In genomic region chr6:21909321-21909720, GRCh38 we compare ENCODE assay signal across 26 cellular contexts.
DNase-seq lines count a peak whose midpoint lies in the region; ATAC-seq and TF ChIP-seq lines count a peak whose summit lies in the region.
"Had no signal": no experiment of that assay in that cellular context is flagged by ENCODE, and none has a peak within 500 bp of the region (broad histone marks: within the 10 kb centered on the region; RNA-seq: fewer than 3 reads in every experiment).

No MANE protein-coding gene starts in this region.

- CTCF ChIA-PET in naive thymus-derived CD4-positive, alpha-beta T cell (lab: Charles Lee): no interaction called here

- peaks cover 2% of the 10 kb centered on the region; the same call in 1 of the 2 replicates for H3K79me2 ChIP-seq in H9 (ENCODE audit: insufficient read depth, low read length)

- H3K23me2 ChIP-seq in H9 (ENCODE audit: insufficient read length, low read depth, low read length, poor library complexity, severe bottlenecking): no peaks in the 10 kb centered on the region

- H3K4ac ChIP-seq in H9 (ENCODE audit: low read depth, low read length): no peak overlapping the region

- H3K9me3 Mint-ChIP-seq in H9 (no peaks in the 10 kb centered on the region), brain (peaks cover 0 to 4% (median 0%) of the 10 kb centered on the region in 5 experiments), nephron progenitor cell (no peaks in the 10 kb centered on the region)
- no peaks in the 10 kb centered on the region for H3K9me3 Mint-ChIP-seq in naive thymus-derived CD4-positive, alpha-beta T cell
- H3K9me3 Mint-ChIP-seq: CD14-positive monocyte had no signal

- H3K4me2 ChIP-seq in H9 (ENCODE audit: insufficient read depth, insufficient read length, low read length): no peak overlapping the region
- H3K4me2 ChIP-seq: SK-N-SH had no signal

- H3K4me3 Mint-ChIP-seq in H9 (no peak overlapping the region), brain (no peak overlapping the region), nephron progenitor cell (no peak overlapping the region)
- no peak overlapping the region for H3K4me3 Mint-ChIP-seq in naive thymus-derived CD4-positive, alpha-beta T cell
- H3K4me3 Mint-ChIP-seq: CD14-positive monocyte had no signal

- no peak overlapping the region for H3K23ac ChIP-seq in H9 (ENCODE audit: insufficient read length, low read depth, low read length)

- H4K20me1 ChIP-seq in H9 (ENCODE audit: control insufficient read depth, insufficient read depth, insufficient read length): no peaks in the 10 kb centered on the region

- H4K5ac ChIP-seq in H9 (ENCODE audit: insufficient read length, low read depth, low read length): no peak overlapping the region

- no peak overlapping the region for H2BK12ac ChIP-seq in H9 (ENCODE audit: insufficient read length, low read depth, low read length)

- H3K56ac ChIP-seq in H9 (ENCODE audit: insufficient read length, low read depth, low read length): no peak overlapping the region

- no peak overlapping the region for H3K14ac ChIP-seq in H9 (ENCODE audit: insufficient read depth, low read length)

- TF ChIP-seq CTCF in H9 (conservative IDR thresholded peaks at IDR 0.05) (no peak), brain (conservative IDR thresholded peaks at IDR 0.05) (no peak), nephron progenitor cell (IDR thresholded peaks at IDR 0.05) (no peak)

- POLR2A ChIA-PET in naive thymus-derived CD4-positive, alpha-beta T cell (lab: Charles Lee): no interaction called here

- H3T11ph ChIP-seq in H9 (ENCODE audit: low read length): no peak overlapping the region

- no peak for ATAC-seq in naive thymus-derived CD4-positive, alpha-beta T cell
- ATAC-seq in HG03439 (IDR thresholded peaks at IDR 0.05; ENCODE audit: unreplicated experiment): no peak
- ATAC-seq: HepG2, Panc1 had no signal

- no CpG with 5 or more reads among the region's 4 CpGs for WGBS in H9 (ENCODE audit: extremely low coverage, insufficient read length, low lambda C conversion rate)

- DNase-seq in H9: no peak
- DNase-seq in kidney tubule cell (ENCODE audit: low spot score): peak; percentile 84
- DNase-seq in nephron progenitor cell: no peak
- DNase-seq in naive thymus-derived CD4-positive, alpha-beta T cell: no peak
- no peak for DNase-seq in cortex of kidney (lab: John Stamatoyannopoulos, UW)
- DNase-seq in kidney glomerular epithelial cell (lab: John Stamatoyannopoulos, UW): no peak
- DNase-seq: 8988T, ACHN, BE2C, DMS153, DND-41, H7, Kasumi-1, MV-4-11, NCI-H1105 treated with DMSO at 0.1 percent for 48 hours, NCI-H146, NCI-H1930, NCI-H446, NCI-H524 treated with DMSO at 0.1 percent for 48 hours, NCI-H82, SK-N-SH had no signal

- H2BK120ac ChIP-seq in H9 (ENCODE audit: low read depth, low read length, poor library complexity, severe bottlenecking): no peak overlapping the region

- no peak overlapping the region for H3K18ac ChIP-seq in H9 (ENCODE audit: insufficient read length, low read depth, low read length)

- H2AK5ac ChIP-seq in H9 (ENCODE audit: insufficient read length, low read length): no peak overlapping the region

- H2BK15ac ChIP-seq in H9 (ENCODE audit: low read depth, low read length): no peak overlapping the region

- no peaks in the 10 kb centered on the region for H3K27me3 Mint-ChIP-seq in H9 (ENCODE audit: low read depth)
- H3K27me3 Mint-ChIP-seq in brain: peaks cover 3% of the 10 kb centered on the region
- peaks cover 3% of the 10 kb centered on the region for H3K27me3 Mint-ChIP-seq in nephron progenitor cell (ENCODE audit: low read depth, poor library complexity)
- peaks cover 0 to 8% (median 6%) of the 10 kb centered on the region in 5 donors for H3K27me3 Mint-ChIP-seq in naive thymus-derived CD4-positive, alpha-beta T cell

- no peak overlapping the region for H4K8ac ChIP-seq in H9 (replicated peaks; ENCODE audit: insufficient read length, low read depth, low read length)

- peaks cover 3% of the 10 kb centered on the region; the same call in 1 of the 2 replicates for H3K4me1 ChIP-seq in H9 (ENCODE audit: insufficient read depth, low read length)
- no peaks in the 10 kb centered on the region for H3K4me1 ChIP-seq in naive thymus-derived CD4-positive, alpha-beta T cell (ENCODE audit: control insufficient read depth in 2 of 2, insufficient read depth in 2 of 2, low read length in 2 of 2)

- intact Hi-C loops in naive thymus-derived CD4-positive, alpha-beta T cell (cut with micrococcal nuclease): no loop called here

- H3K27ac Mint-ChIP-seq in H9 (peak overlapping the region in 2 of 3 experiments; percentile 58 to 61; a peak in 5 of 7 replicates), brain (peak overlapping the region; percentile 17 to 57 (median 19)), nephron progenitor cell (peak overlapping the region; percentile 60)
- no peak overlapping the region for H3K27ac Mint-ChIP-seq in naive thymus-derived CD4-positive, alpha-beta T cell

- no peak overlapping the region for H4K91ac ChIP-seq in H9 (ENCODE audit: insufficient read length, low read depth, low read length)

- H3K36me3 ChIP-seq in naive thymus-derived CD4-positive, alpha-beta T cell (ENCODE audit: control insufficient read depth in 2 of 3, insufficient read depth in 3 of 3, low read length in 3 of 3): no peaks in the 10 kb centered on the region
- H3K36me3 ChIP-seq: BE2C had no signal

- H3K79me1 ChIP-seq in H9 (ENCODE audit: insufficient read depth, low read depth, low read length, poor library complexity, severe bottlenecking): peaks cover 2% of the 10 kb centered on the region

- no peaks in the 10 kb centered on the region for H3K27me3 ChIP-seq in H9 (ENCODE audit: insufficient read depth, low read length)
- no peaks in the 10 kb centered on the region for H3K27me3 ChIP-seq in naive thymus-derived CD4-positive, alpha-beta T cell (ENCODE audit: control insufficient read depth in 2 of 2, insufficient read depth in 2 of 2, low read length in 2 of 2)
- H3K27me3 ChIP-seq: BE2C had no signal

- H3K4me1 Mint-ChIP-seq in H9 (peaks cover 38 to 52% of the 10 kb centered on the region in 2 experiments), brain (peaks cover 75% of the 10 kb centered on the region), nephron progenitor cell (peaks cover 76% of the 10 kb centered on the region)
- H3K4me1 Mint-ChIP-seq in naive thymus-derived CD4-positive, alpha-beta T cell: peaks cover 0 to 13% (median 11%) of the 10 kb centered on the region in 7 donors

- no peak overlapping the region for H2BK20ac ChIP-seq in H9 (ENCODE audit: low read depth, low read length, poor library complexity, severe bottlenecking)

- H3K9me3 ChIP-seq in H9 (ENCODE audit: control insufficient read depth, low read depth, low read length): no peaks in the 10 kb centered on the region
- H3K9me3 ChIP-seq in naive thymus-derived CD4-positive, alpha-beta T cell (ENCODE audit: control insufficient read depth in 2 of 3, low read length in 3 of 3): no peaks in the 10 kb centered on the region
- H3K9me3 ChIP-seq: BE2C, SK-N-SH had no signal

- no peak overlapping the region for H3K9ac ChIP-seq in H9 (ENCODE audit: extremely low read depth, insufficient read length, low read length)
- H3K9ac ChIP-seq: SK-N-SH had no signal

- H3K4me3 ChIP-seq in naive thymus-derived CD4-positive, alpha-beta T cell (ENCODE audit: low read length): no peak overlapping the region

- H3K36me3 Mint-ChIP-seq in H9 (ENCODE audit: insufficient read depth in 1 of 3, low read depth in 3 of 3) (peaks cover 24 to 36% (median 30%) of the 10 kb centered on the region in 3 experiments), brain (peaks cover 35% of the 10 kb centered on the region), nephron progenitor cell (ENCODE audit: low read depth) (peaks cover 51% of the 10 kb centered on the region)
- H3K36me3 Mint-ChIP-seq in naive thymus-derived CD4-positive, alpha-beta T cell: peaks cover 0 to 2% (median 0%) of the 10 kb centered on the region in 5 donors
- H3K36me3 Mint-ChIP-seq: CD14-positive monocyte had no signal

- no peak overlapping the region for H2BK5ac ChIP-seq in H9 (ENCODE audit: insufficient read length, low read length)

- H2AFZ ChIP-seq in H9 (ENCODE audit: low read length): no peak overlapping the region

- H3K27ac ChIP-seq in H9 (ENCODE audit: insufficient read length, low read depth, low read length): no peak overlapping the region
- no peak overlapping the region for H3K27ac ChIP-seq in naive thymus-derived CD4-positive, alpha-beta T cell (ENCODE audit: low read depth, low read length)

Comparison
In these comparisons a context has a peak if more than half of its experiments do, and no peak if none do; other contexts are left out.
1. H3K27ac Mint-ChIP-seq: peak in H9 (2 of 3), brain (5 of 5) and nephron progenitor cell (single experiment); none in naive thymus-derived CD4-positive, alpha-beta T cell (0 of 9).